Comparison of ENCODE assay signal across 8 cellular contexts in genomic region chr10:97445722-97446639, GRCh38. TPM values are rescaled to one million over a fixed set of nuclear protein-coding genes. Genes with fewer than 3 reads are reported as not detected.
DNase-seq lines count a peak whose midpoint lies in the region; ATAC-seq, FAIRE-seq and TF ChIP-seq lines count a peak whose summit lies in the region.

Gene EXOSC1, minus strand, starts transcription at chr10:97446006. Its CDS starts 21 bp downstream, at chr10:97445985.
Gene ZDHHC16, plus strand, starts transcription at chr10:97446175. Its CDS starts 5,501 bp downstream, at chr10:97451676.

- H3K4me1 ChIP-seq in right atrium auricular region: peaks cover 0 to 41% of the 10 kb centered on the region in 2 donors
- H3K4me1 ChIP-seq in psoas muscle: peaks cover 34% of the 10 kb centered on the region

- intact Hi-C loops in psoas muscle (cut with DNase I): no loop called here

- no peaks in the 10 kb centered on the region for H3K27me3 ChIP-seq in right atrium auricular region
- H3K27me3 ChIP-seq in psoas muscle (ENCODE audit: insufficient read depth in 3 of 3, low read length in 2 of 3): no peaks in the 10 kb centered on the region

- H3K9me3 ChIP-seq in right atrium auricular region (no peaks in the 10 kb centered on the region), psoas muscle (no peaks in the 10 kb centered on the region)

- H3K27ac ChIP-seq in angular gyrus (ENCODE audit: low read depth, low read length) (peak within 1 kb of the TSS; percentile 72), right atrium auricular region (peak within 1 kb of the TSS; percentile 61 to 83), psoas muscle (peak within 1 kb of the TSS; percentile 68)

- 0 to 1% (median 0%) methylated on average over 59 to 66 of the region's 66 CpGs for WGBS in psoas muscle, 3 donors

- ATAC-seq in GM18498 (IDR thresholded peaks at IDR 0.05; ENCODE audit: unreplicated experiment) (peak; percentile 96), HG02938 (IDR thresholded peaks at IDR 0.05; ENCODE audit: unreplicated experiment) (peak; percentile 95), psoas muscle (peak; percentile 98 to 99 (median 98))

- no peak for FAIRE-seq in urothelium cell line (lab: Jason Lieb, UNC)

- TF ChIP-seq CTCF in right atrium auricular region (IDR thresholded peaks at IDR 0.05) (peak in 1 of 2 donors; percentile 50), psoas muscle (IDR thresholded peaks at IDR 0.05) (peak; percentile 6)

- H3K4me3 ChIP-seq in right atrium auricular region (peak within 1 kb of the TSS; percentile 80 to 89), psoas muscle (peak within 1 kb of the TSS; percentile 87)

- DNase-seq in NCI-H187 (lab: John Stamatoyannopoulos, UW): peak; percentile 43 to 67
- DNase-seq in T-helper 2 cell: peak; percentile 69 to 95 (median 86)
- DNase-seq in right atrium auricular region (ENCODE audit: low spot score): peak; percentile 95
- DNase-seq in psoas muscle: peak; percentile 90 to 91
- peak; percentile 96 for DNase-seq in urothelium cell line (ENCODE audit: low spot score)

- H3K36me3 ChIP-seq in right atrium auricular region (peaks cover 14% of the 10 kb centered on the region), psoas muscle (ENCODE audit: insufficient read depth in 1 of 2, low read depth in 1 of 2) (peaks cover 0 to 20% of the 10 kb centered on the region in 2 donors)

RNA-seq across cellular contexts. Expression of gene EXOSC1, which starts in this region (rescaled TPM):
- total RNA-seq in right atrium auricular region (10 to 100 TPM; 16.0 to 17.5 TPM), psoas muscle (10 to 100 TPM; 14.0 to 20.4 (median 19.8) TPM)
- 10 to 100 TPM; 26.4 to 36.5 (median 29.4) TPM for polyA plus RNA-seq in psoas muscle

RNA-seq across cellular contexts. Expression of gene ZDHHC16, which starts in this region (rescaled TPM):
- total RNA-seq in right atrium auricular region (10 to 100 TPM; 28.2 to 39.0 TPM), psoas muscle (10 to 100 TPM; 19.7 to 24.5 (median 22.7) TPM)
- 10 to 100 TPM; 23.2 to 44.9 (median 24.6) TPM for polyA plus RNA-seq in psoas muscle

Comparison
In these comparisons a context has a peak if more than half of its experiments do, and no peak if none do; other contexts are left out.
1. Peak in every context shown above with its lines: DNase-seq, ATAC-seq, H3K4me3 ChIP-seq and H3K27ac ChIP-seq.